Comparison of ENCODE assay signal across 1 cellular context in genomic region chr11:1336836-1337646, GRCh38.
TF ChIP-seq lines count a peak whose summit lies in the region.

No MANE protein-coding gene starts in this region.

TF ChIP-seq in endothelial cell of umbilical vein, 7 proteins besides CTCF, POLR2A, EP300 and RAD21:
- TF ChIP-seq EZH2 (IDR thresholded peaks at IDR 0.05; ENCODE audit: borderline replicate concordance, low read depth, low read length, severe bottlenecking) (peak; percentile 67), FOS (IDR thresholded peaks at IDR 0.05; ENCODE audit: borderline replicate concordance, insufficient read depth, low read length) (no peak)
